1 cellular context compared by ENCODE assay signal in genomic region chr17:16322636-16323035, GRCh38.
TF ChIP-seq lines count a peak whose summit lies in the region.

No MANE protein-coding gene starts in this region.

TF ChIP-seq in WTC11, 78 proteins besides CTCF, POLR2A, EP300 and RAD21 (continued from another document):
- TF ChIP-seq, protein P1, sequence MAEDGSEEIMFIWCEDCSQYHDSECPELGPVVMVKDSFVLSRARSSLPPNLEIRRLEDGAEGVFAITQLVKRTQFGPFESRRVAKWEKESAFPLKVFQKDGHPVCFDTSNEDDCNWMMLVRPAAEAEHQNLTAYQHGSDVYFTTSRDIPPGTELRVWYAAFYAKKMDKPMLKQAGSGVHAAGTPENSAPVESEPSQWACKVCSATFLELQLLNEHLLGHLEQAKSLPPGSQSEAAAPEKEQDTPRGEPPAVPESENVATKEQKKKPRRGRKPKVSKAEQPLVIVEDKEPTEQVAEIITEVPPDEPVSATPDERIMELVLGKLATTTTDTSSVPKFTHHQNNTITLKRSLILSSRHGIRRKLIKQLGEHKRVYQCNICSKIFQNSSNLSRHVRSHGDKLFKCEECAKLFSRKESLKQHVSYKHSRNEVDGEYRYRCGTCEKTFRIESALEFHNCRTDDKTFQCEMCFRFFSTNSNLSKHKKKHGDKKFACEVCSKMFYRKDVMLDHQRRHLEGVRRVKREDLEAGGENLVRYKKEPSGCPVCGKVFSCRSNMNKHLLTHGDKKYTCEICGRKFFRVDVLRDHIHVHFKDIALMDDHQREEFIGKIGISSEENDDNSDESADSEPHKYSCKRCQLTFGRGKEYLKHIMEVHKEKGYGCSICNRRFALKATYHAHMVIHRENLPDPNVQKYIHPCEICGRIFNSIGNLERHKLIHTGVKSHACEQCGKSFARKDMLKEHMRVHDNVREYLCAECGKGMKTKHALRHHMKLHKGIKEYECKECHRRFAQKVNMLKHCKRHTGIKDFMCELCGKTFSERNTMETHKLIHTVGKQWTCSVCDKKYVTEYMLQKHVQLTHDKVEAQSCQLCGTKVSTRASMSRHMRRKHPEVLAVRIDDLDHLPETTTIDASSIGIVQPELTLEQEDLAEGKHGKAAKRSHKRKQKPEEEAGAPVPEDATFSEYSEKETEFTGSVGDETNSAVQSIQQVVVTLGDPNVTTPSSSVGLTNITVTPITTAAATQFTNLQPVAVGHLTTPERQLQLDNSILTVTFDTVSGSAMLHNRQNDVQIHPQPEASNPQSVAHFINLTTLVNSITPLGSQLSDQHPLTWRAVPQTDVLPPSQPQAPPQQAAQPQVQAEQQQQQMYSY (CRISPR knock-in tag; IDR thresholded peaks at IDR 0.05), result no peak
- no peak for TF ChIP-seq CREB1 (CRISPR knock-in tag; IDR thresholded peaks at IDR 0.05)
- TF ChIP-seq ZNF232 (CRISPR knock-in tag; IDR thresholded peaks at IDR 0.05), result no peak
- no peak for TF ChIP-seq ZNF416 (CRISPR knock-in tag; IDR thresholded peaks at IDR 0.05)
